1 cellular context compared by ENCODE assay signal in genomic region chr10:13637303-13637856, GRCh38.
TF ChIP-seq lines count a peak whose summit lies in the region.

No MANE protein-coding gene starts in this region.

TF ChIP-seq in A549, 52 proteins besides CTCF, POLR2A, EP300 and RAD21 (continued from another document):
- TF ChIP-seq, protein P1, sequence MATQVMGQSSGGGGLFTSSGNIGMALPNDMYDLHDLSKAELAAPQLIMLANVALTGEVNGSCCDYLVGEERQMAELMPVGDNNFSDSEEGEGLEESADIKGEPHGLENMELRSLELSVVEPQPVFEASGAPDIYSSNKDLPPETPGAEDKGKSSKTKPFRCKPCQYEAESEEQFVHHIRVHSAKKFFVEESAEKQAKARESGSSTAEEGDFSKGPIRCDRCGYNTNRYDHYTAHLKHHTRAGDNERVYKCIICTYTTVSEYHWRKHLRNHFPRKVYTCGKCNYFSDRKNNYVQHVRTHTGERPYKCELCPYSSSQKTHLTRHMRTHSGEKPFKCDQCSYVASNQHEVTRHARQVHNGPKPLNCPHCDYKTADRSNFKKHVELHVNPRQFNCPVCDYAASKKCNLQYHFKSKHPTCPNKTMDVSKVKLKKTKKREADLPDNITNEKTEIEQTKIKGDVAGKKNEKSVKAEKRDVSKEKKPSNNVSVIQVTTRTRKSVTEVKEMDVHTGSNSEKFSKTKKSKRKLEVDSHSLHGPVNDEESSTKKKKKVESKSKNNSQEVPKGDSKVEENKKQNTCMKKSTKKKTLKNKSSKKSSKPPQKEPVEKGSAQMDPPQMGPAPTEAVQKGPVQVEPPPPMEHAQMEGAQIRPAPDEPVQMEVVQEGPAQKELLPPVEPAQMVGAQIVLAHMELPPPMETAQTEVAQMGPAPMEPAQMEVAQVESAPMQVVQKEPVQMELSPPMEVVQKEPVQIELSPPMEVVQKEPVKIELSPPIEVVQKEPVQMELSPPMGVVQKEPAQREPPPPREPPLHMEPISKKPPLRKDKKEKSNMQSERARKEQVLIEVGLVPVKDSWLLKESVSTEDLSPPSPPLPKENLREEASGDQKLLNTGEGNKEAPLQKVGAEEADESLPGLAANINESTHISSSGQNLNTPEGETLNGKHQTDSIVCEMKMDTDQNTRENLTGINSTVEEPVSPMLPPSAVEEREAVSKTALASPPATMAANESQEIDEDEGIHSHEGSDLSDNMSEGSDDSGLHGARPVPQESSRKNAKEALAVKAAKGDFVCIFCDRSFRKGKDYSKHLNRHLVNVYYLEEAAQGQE (IDR thresholded peaks at IDR 0.05), result no peak
- TF ChIP-seq ESRRA (IDR thresholded peaks at IDR 0.05; ENCODE audit: borderline replicate concordance, low read length) (no peak), FOSB (CRISPR knock-in tag; IDR thresholded peaks at IDR 0.05) (no peak)
